Comparison of ENCODE assay signal across 11 cellular contexts in the genomic region with DNA sequence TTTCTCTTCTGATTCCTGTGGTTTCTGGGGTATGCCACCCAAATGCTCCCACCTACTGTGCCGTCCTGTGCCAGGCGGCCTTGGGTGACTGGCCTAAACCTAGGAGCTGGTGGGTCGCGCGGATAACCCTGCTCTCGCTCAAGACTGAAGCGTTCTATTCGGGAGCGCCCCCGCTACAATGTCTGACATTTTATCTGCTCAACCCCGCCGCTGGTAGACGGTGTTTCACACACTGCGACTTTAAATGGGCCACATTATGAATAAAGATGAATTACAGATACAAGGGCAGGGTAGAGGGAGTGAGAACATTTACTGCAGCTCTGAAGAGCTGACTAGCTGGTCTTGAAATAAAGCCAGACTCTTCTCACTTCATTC. TPM values are rescaled to one million over a fixed set of nuclear protein-coding genes. Genes with fewer than 3 reads are reported as not detected.
DNase-seq lines count a peak whose midpoint lies in the region; ATAC-seq and TF ChIP-seq lines count a peak whose summit lies in the region.
"Had no signal": no experiment of that assay in that cellular context is flagged by ENCODE, and none has a peak within 500 bp of the region (broad histone marks: within the 10 kb centered on the region; RNA-seq: fewer than 3 reads in every experiment).

No MANE protein-coding gene starts in this region.

- no peak overlapping the region for H3K4me3 ChIP-seq in HEK293 (ENCODE audit: low read depth, low read length)
- H3K4me3 ChIP-seq in iPS-15b (ENCODE audit: low read depth, low read length) = peak overlapping the region; percentile 70

- intact Hi-C loops in activated T-helper 2 cell treated with anti-CD3 and anti-CD28 coated beads, Interferon-gamma antibody, Interleukin-2, Interleukin-4, amounts not matched to agents 10 μg/mL and 5 μg/mL and 100 μg/mL, durations not matched to agents 14 hours and 24 hours and 36 hours (cut with micrococcal nuclease) = no loop called here
- intact Hi-C loops in sciatic nerve (cut with DNase I) = no loop called here

- no peaks in the 10 kb centered on the region for H3K9me3 ChIP-seq in HEK293 (ENCODE audit: control insufficient read depth, insufficient read depth, low read depth, low read length)
- H3K9me3 ChIP-seq in iPS-15b (ENCODE audit: control insufficient read depth, insufficient read depth, low read length) = peaks cover 3% of the 10 kb centered on the region

- TF ChIP-seq CTCF in HEK293 (tag by site-specific recombination; IDR thresholded peaks at IDR 0.05) = no peak

- peaks cover 10% of the 10 kb centered on the region for H3K36me3 Mint-ChIP-seq in activated T-helper 2 cell treated with anti-CD3 and anti-CD28 coated beads, Interferon-gamma antibody, Interleukin-2, Interleukin-4, amounts not matched to agents 10 μg/mL and 5 μg/mL and 100 μg/mL, durations not matched to agents 14 hours and 24 hours and 36 hours (ENCODE audit: low read depth)

- peaks cover 3% of the 10 kb centered on the region; the same call in 1 of the 2 replicates for H3K4me1 ChIP-seq in HEK293 (ENCODE audit: control insufficient read depth, insufficient read depth, low read length)
- H3K4me1 ChIP-seq in iPS-15b (ENCODE audit: control insufficient read depth, insufficient read depth, low read length) = peaks cover 23% of the 10 kb centered on the region

- no peaks in the 10 kb centered on the region for H3K9me3 Mint-ChIP-seq in activated T-helper 2 cell treated with anti-CD3 and anti-CD28 coated beads, Interferon-gamma antibody, Interleukin-2, Interleukin-4, amounts not matched to agents 10 μg/mL and 5 μg/mL and 100 μg/mL, durations not matched to agents 14 hours and 24 hours and 36 hours

- peak; percentile 16 for ATAC-seq in sciatic nerve
- ATAC-seq in HG03095 (IDR thresholded peaks at IDR 0.05; ENCODE audit: unreplicated experiment) = no peak

- DNase-seq in activated T-helper 2 cell treated with anti-CD3 and anti-CD28 coated beads, Interferon-gamma antibody, Interleukin-2, Interleukin-4, amounts not matched to agents 10 μg/mL and 5 μg/mL and 100 μg/mL, durations not matched to agents 14 hours and 24 hours and 36 hours (ENCODE audit: low spot score) = no peak
- DNase-seq in sciatic nerve (ENCODE audit: low spot score) (no peak), iPS-NIHi7 (ENCODE audit: extremely low spot score) (no peak), AG20443 (ENCODE audit: low spot score) (no peak)
- DNase-seq: activated CD8-positive, alpha-beta memory T cell treated with anti-CD3 and anti-CD28 coated beads, Interleukin-2, amount 50 U/mL, for 4 hours; NCI-H345; stimulated activated CD4-positive, alpha-beta T cell treated with anti-CD3 and anti-CD28 coated beads, Interleukin-15, amount 100 ng/mL, for 24 hours had no signal

- peak overlapping the region; percentile 89; the same call in 1 of the 2 replicates for H3K27ac ChIP-seq in HEK293 (ENCODE audit: extremely low read depth, low read depth, low read length)
- H3K27ac ChIP-seq: SK-N-MC had no signal

- no peak overlapping the region for H3K27ac Mint-ChIP-seq in activated T-helper 2 cell treated with anti-CD3 and anti-CD28 coated beads, Interferon-gamma antibody, Interleukin-2, Interleukin-4, amounts not matched to agents 10 μg/mL and 5 μg/mL and 100 μg/mL, durations not matched to agents 14 hours and 24 hours and 36 hours

- POLR2A ChIA-PET in HEK293 (lab: Yijun Ruan, JAX) = no interaction called here

- peaks cover 14% of the 10 kb centered on the region for H3K4me1 Mint-ChIP-seq in activated T-helper 2 cell treated with anti-CD3 and anti-CD28 coated beads, Interferon-gamma antibody, Interleukin-2, Interleukin-4, amounts not matched to agents 10 μg/mL and 5 μg/mL and 100 μg/mL, durations not matched to agents 14 hours and 24 hours and 36 hours (ENCODE audit: low read depth)

- H3K36me3 ChIP-seq in HEK293 (ENCODE audit: control insufficient read depth in 2 of 2, insufficient read depth in 1 of 2, low read length in 2 of 2) (no peaks in the 10 kb centered on the region), iPS-15b (ENCODE audit: control insufficient read depth, insufficient read depth, low read length) (no peaks in the 10 kb centered on the region)

- peaks cover 72% of the 10 kb centered on the region for H3K27me3 Mint-ChIP-seq in activated T-helper 2 cell treated with anti-CD3 and anti-CD28 coated beads, Interferon-gamma antibody, Interleukin-2, Interleukin-4, amounts not matched to agents 10 μg/mL and 5 μg/mL and 100 μg/mL, durations not matched to agents 14 hours and 24 hours and 36 hours (ENCODE audit: low read depth)

- H3K4me3 Mint-ChIP-seq in activated T-helper 2 cell treated with anti-CD3 and anti-CD28 coated beads, Interferon-gamma antibody, Interleukin-2, Interleukin-4, amounts not matched to agents 10 μg/mL and 5 μg/mL and 100 μg/mL, durations not matched to agents 14 hours and 24 hours and 36 hours (ENCODE audit: low read depth) = peak overlapping the region; percentile 40

- CTCF ChIA-PET in HEK293 (lab: Yijun Ruan, JAX) = no interaction called here

- H3K27me3 ChIP-seq in iPS-15b (ENCODE audit: control insufficient read depth, insufficient read depth, low read length) = peaks cover 81% of the 10 kb centered on the region

- no peak overlapping the region for H3K9ac ChIP-seq in iPS-15b (ENCODE audit: low read depth, low read length)

TF ChIP-seq in HEK293, 187 proteins besides CTCF, POLR2A, EP300 and RAD21:
- TF ChIP-seq ZNF645 (tag by site-specific recombination; IDR thresholded peaks at IDR 0.05) (no peak), ZNF138 (tag by site-specific recombination; IDR thresholded peaks at IDR 0.05; ENCODE audit: borderline replicate concordance) (no peak), TRIM28 (IDR thresholded peaks at IDR 0.05; ENCODE audit: borderline replicate concordance, low read length) (no peak), ZNF24 (tag by site-specific recombination; IDR thresholded peaks at IDR 0.05) (no peak), ZNF202 (tag by site-specific recombination; IDR thresholded peaks at IDR 0.05; ENCODE audit: borderline replicate concordance) (no peak), ZNF121 (tag by site-specific recombination; IDR thresholded peaks at IDR 0.05) (no peak)
- TF ChIP-seq, protein P1, sequence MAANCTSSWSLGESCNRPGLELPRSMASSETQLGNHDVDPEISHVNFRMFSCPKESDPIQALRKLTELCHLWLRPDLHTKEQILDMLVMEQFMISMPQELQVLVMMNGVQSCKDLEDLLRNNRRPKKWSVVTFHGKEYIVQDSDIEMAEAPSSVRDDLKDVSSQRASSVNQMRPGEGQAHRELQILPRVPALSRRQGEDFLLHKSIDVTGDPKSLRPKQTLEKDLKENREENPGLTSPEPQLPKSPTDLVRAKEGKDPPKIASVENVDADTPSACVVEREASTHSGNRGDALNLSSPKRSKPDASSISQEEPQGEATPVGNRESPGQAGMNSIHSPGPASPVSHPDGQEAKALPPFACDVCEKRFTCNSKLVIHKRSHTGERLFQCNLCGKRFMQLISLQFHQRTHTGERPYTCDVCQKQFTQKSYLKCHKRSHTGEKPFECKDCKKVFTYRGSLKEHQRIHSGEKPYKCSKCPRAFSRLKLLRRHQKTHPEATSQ (tag by site-specific recombination; IDR thresholded peaks at IDR 0.05) = no peak

RNA-seq across cellular contexts. Expression of gene PTCH1, which starts 0.8 kb away (rescaled TPM):
- 4.8 and 5.2 TPM in 2 replicates for total RNA-seq in activated T-helper 2 cell treated with anti-CD3 and anti-CD28 coated beads, Interferon-gamma antibody, Interleukin-2, Interleukin-4, amounts not matched to agents 10 μg/mL and 5 μg/mL and 100 μg/mL, durations not matched to agents 14 hours and 24 hours and 36 hours
- 136 TPM for total RNA-seq in sciatic nerve

Comparison
In these comparisons a context has a peak if more than half of its experiments do, and no peak if none do; other contexts are left out.
1. RNA of gene PTCH1, which starts 0.8 kb away (total RNA-seq): 136 TPM in sciatic nerve (single experiment); 4.8 to 5.2 TPM in activated T-helper 2 cell treated with anti-CD3 and anti-CD28 coated beads, Interferon-gamma antibody, Interleukin-2, Interleukin-4, amounts not matched to agents 10 μg/mL and 5 μg/mL and 100 μg/mL, durations not matched to agents 14 hours and 24 hours and 36 hours; every median in the first group is over 10 times any median in the second.